In the genomic region with DNA sequence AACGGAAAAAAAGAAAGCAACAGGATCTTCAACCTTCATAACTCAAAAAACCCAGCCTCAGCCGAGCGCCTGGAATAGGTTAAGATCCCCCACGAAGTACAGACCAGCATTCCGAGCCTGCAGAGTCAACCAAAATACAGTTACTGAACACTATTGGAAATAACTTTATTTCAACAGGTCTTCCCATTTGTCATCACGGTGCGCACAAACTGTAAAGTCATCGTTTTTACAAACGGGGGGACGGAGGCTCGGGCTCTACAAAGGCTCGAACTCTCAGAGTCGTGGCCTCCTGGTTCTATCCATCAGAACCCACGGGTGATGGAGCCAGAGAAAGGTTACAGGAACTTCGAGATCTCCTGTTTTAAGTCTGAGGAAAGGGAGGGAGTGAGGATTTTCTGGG, we compare ENCODE assay signal across 8 cellular contexts. TPM values are rescaled to one million over a fixed set of nuclear protein-coding genes. Genes with fewer than 3 reads are reported as not detected.
DNase-seq lines count a peak whose midpoint lies in the region; ATAC-seq and TF ChIP-seq lines count a peak whose summit lies in the region.

No MANE protein-coding gene starts in this region.

- H3K36me3 Mint-ChIP-seq in CD4-positive, alpha-beta T cell (ENCODE audit: low read depth) = peaks cover 45% of the 10 kb centered on the region
- peaks cover 45% of the 10 kb centered on the region for H3K36me3 Mint-ChIP-seq in stimulated activated naive CD8-positive, alpha-beta T cell treated with anti-CD3 and anti-CD28 coated beads, Interleukin-15, Interleukin-2, amounts not matched to agents 100 ng/mL and 50 ng/mL, for 24 hours (ENCODE audit: low read depth)

- H3K27ac Mint-ChIP-seq in CD4-positive, alpha-beta T cell = peak overlapping the region; percentile 98
- H3K27ac Mint-ChIP-seq in stimulated activated naive CD8-positive, alpha-beta T cell treated with anti-CD3 and anti-CD28 coated beads, Interleukin-15, Interleukin-2, amounts not matched to agents 100 ng/mL and 50 ng/mL, for 24 hours = peak overlapping the region; percentile 100

- no peaks in the 10 kb centered on the region for H3K27me3 ChIP-seq in CD4-positive, alpha-beta T cell (ENCODE audit: control insufficient read depth, insufficient read depth, low read length)

- in situ Hi-C loops in KBM-7 (cut with MboI; ENCODE audit: low pct_unique_long_range_greater_than_20kb, low sequenced_read_pairs) = no loop called here

- DNase-seq in CD4-positive, alpha-beta T cell = peak in 2 of 10 experiments; percentile 5 to 7
- DNase-seq in KBM-7 (peak; percentile 36), iris pigment epithelial cell (ENCODE audit: low read depth) (peak; percentile 52), NCI-H526 treated with DMSO at 0.1 percent for 48 hours (lab: John Stamatoyannopoulos, UW) (no peak), GM10248 (ENCODE audit: extremely low spot score) (no peak)

- intact Hi-C loops in CD4-positive, alpha-beta T cell (cut with DNase I, micrococcal nuclease) = loop anchor here (1.0 kb wide), 2 partner anchors 34 to 57 kb away; a partner anchor contains a TSS

- CTCF ChIA-PET in CD4-positive, alpha-beta T cell (lab: Charles Lee) = no interaction called here
- CTCF ChIA-PET in GM10248 (lab: Yijun Ruan, JAX) = interaction anchor here (2.7 kb wide), 1 partner anchor 33 kb away, joined by 13 read pairs; no protein-coding TSS in a partner anchor

- H3K27ac ChIP-seq in CD4-positive, alpha-beta T cell (ENCODE audit: low read depth, low read length) = peak overlapping the region; percentile 93
- peak overlapping the region; percentile 87 for H3K27ac ChIP-seq in adipose tissue (ENCODE audit: low read depth, low read length)

- peaks cover 47% of the 10 kb centered on the region for H3K4me1 Mint-ChIP-seq in CD4-positive, alpha-beta T cell (ENCODE audit: low read depth)
- H3K4me1 Mint-ChIP-seq in stimulated activated naive CD8-positive, alpha-beta T cell treated with anti-CD3 and anti-CD28 coated beads, Interleukin-15, Interleukin-2, amounts not matched to agents 100 ng/mL and 50 ng/mL, for 24 hours (ENCODE audit: low read depth) = peaks cover 44% of the 10 kb centered on the region

- no peak for TF ChIP-seq CTCF in CD4-positive, alpha-beta T cell (IDR thresholded peaks at IDR 0.05)
- no peak for TF ChIP-seq CTCF in GM10248 (IDR thresholded peaks at IDR 0.05; ENCODE audit: control extremely low read depth, extremely low read depth, low read depth, missing control alignments)

- H3K9me3 ChIP-seq in CD4-positive, alpha-beta T cell (ENCODE audit: control insufficient read depth, low read length) = no peaks in the 10 kb centered on the region

- no peaks in the 10 kb centered on the region for H3K9me3 Mint-ChIP-seq in CD4-positive, alpha-beta T cell
- H3K9me3 Mint-ChIP-seq in stimulated activated naive CD8-positive, alpha-beta T cell treated with anti-CD3 and anti-CD28 coated beads, Interleukin-15, Interleukin-2, amounts not matched to agents 100 ng/mL and 50 ng/mL, for 24 hours = no peaks in the 10 kb centered on the region

- no peak for ATAC-seq in CD4-positive, alpha-beta T cell (ENCODE audit: poor library complexity)
- ATAC-seq in HG03457 (IDR thresholded peaks at IDR 0.05; ENCODE audit: unreplicated experiment) = no peak

- H3K4me3 Mint-ChIP-seq in CD4-positive, alpha-beta T cell = peak overlapping the region; percentile 100
- H3K4me3 Mint-ChIP-seq in stimulated activated naive CD8-positive, alpha-beta T cell treated with anti-CD3 and anti-CD28 coated beads, Interleukin-15, Interleukin-2, amounts not matched to agents 100 ng/mL and 50 ng/mL, for 24 hours = peak overlapping the region; percentile 99

- 1% methylated on average over 15 of the region's 15 CpGs for WGBS in adipose tissue, 3 donors

- POLR2A ChIA-PET in CD4-positive, alpha-beta T cell (lab: Charles Lee) = interaction anchor here (1.2 to 2.2 kb wide), 7 partner anchors 9 to 117 kb away, joined by 3 to 24 read pairs (median 9); a partner anchor contains a TSS
- POLR2A ChIA-PET in GM10248 (lab: Yijun Ruan, JAX) = no interaction called here

- H3K27me3 Mint-ChIP-seq in CD4-positive, alpha-beta T cell = no peaks in the 10 kb centered on the region
- H3K27me3 Mint-ChIP-seq in stimulated activated naive CD8-positive, alpha-beta T cell treated with anti-CD3 and anti-CD28 coated beads, Interleukin-15, Interleukin-2, amounts not matched to agents 100 ng/mL and 50 ng/mL, for 24 hours = no peaks in the 10 kb centered on the region

RNA-seq across cellular contexts. Expression of a gene that starts 1.1 kb away (rescaled TPM):
- 100 to 1,000 TPM; 116 to 133 TPM for total RNA-seq in CD4-positive, alpha-beta T cell
- 100 to 1,000 TPM; 176 to 479 (median 340) TPM for polyA plus RNA-seq in adipose tissue

RNA-seq across cellular contexts. Expression of a gene that starts 57.1 kb away (rescaled TPM):
- 10 to 100 TPM; 13.6 to 14.5 TPM for total RNA-seq in CD4-positive, alpha-beta T cell
- 10 to 100 TPM; 15.8 to 62.3 (median 45.5) TPM for polyA plus RNA-seq in adipose tissue

Comparison
In these comparisons a context has a peak if more than half of its experiments do, and no peak if none do; other contexts are left out.
1. DNase-seq: peak in KBM-7 (single experiment) and iris pigment epithelial cell (single experiment); none in NCI-H526 treated with DMSO at 0.1 percent for 48 hours (single experiment) and GM10248 (single experiment).